Comparison of ENCODE assay signal across 8 cellular contexts in genomic region chr9:137028013-137028280, GRCh38. TPM values are rescaled to one million over a fixed set of nuclear protein-coding genes. Genes with fewer than 3 reads are reported as not detected.
DNase-seq lines count a peak whose midpoint lies in the region; ATAC-seq, FAIRE-seq and TF ChIP-seq lines count a peak whose summit lies in the region.

Gene ABCA2, minus strand, starts transcription at chr9:137028237. Its CDS starts 97 bp downstream, at chr9:137028140.

- 0 to 1% (median 0%) methylated on average over 9 to 45 of the region's 45 CpGs for WGBS in ovary, 3 donors

- peak within 1 kb of the TSS; percentile 75 for H3K4me3 ChIP-seq in GM23338
- peak within 1 kb of the TSS; percentile 53 for H3K4me3 ChIP-seq in ovary

- H3K4me3 Mint-ChIP-seq in GM23338 (peak within 1 kb of the TSS; percentile 75), T-helper 17 cell (peak within 1 kb of the TSS; percentile 94)

- no peak for TF ChIP-seq EP300 in ovary (IDR thresholded peaks at IDR 0.05)

- intact Hi-C loops in ovary (cut with DNase I): loop anchor here in 1 of 4 donors (5.0 kb wide), 1 partner anchor 39 kb away; no protein-coding TSS in a partner anchor

- H3K27me3 Mint-ChIP-seq in GM23338 (ENCODE audit: insufficient read depth, low read depth, poor library complexity): peaks cover 27% of the 10 kb centered on the region
- no peaks in the 10 kb centered on the region for H3K27me3 Mint-ChIP-seq in T-helper 17 cell

- H3K27ac ChIP-seq in GM23338 (ENCODE audit: low read depth) (no peak within 1 kb of the TSS), ovary (peak within 1 kb of the TSS in 1 of 2 donors; percentile 55)

- no peaks in the 10 kb centered on the region for H4K20me1 ChIP-seq in GM23338 (replicated peaks; ENCODE audit: insufficient read depth)

- H3K4me2 ChIP-seq in GM23338: peak within 1 kb of the TSS; percentile 86

- no peaks in the 10 kb centered on the region for H3K9me3 Mint-ChIP-seq in GM23338

- TF ChIP-seq CTCF in GM23338 (conservative IDR thresholded peaks at IDR 0.05; ENCODE audit: low read depth in 2 of 2) (no peak), ovary (IDR thresholded peaks at IDR 0.05) (no peak)

- peak within 1 kb of the TSS; percentile 90 for H2AFZ ChIP-seq in GM23338

- H3K9me3 ChIP-seq in T-helper 17 cell (ENCODE audit: control insufficient read depth, low read length, poor library complexity, severe bottlenecking): no peaks in the 10 kb centered on the region
- no peaks in the 10 kb centered on the region for H3K9me3 ChIP-seq in ovary

- H3K9me2 ChIP-seq in GM23338 (ENCODE audit: insufficient read depth): no peaks in the 10 kb centered on the region

- no peaks in the 10 kb centered on the region for H3K36me3 Mint-ChIP-seq in GM23338 (ENCODE audit: low read depth)
- no peaks in the 10 kb centered on the region for H3K36me3 Mint-ChIP-seq in T-helper 17 cell (ENCODE audit: low read depth)

- H3K27me3 ChIP-seq in GM23338 (ENCODE audit: insufficient read depth): peaks cover 21% of the 10 kb centered on the region
- no peaks in the 10 kb centered on the region for H3K27me3 ChIP-seq in ovary

- H3K36me3 ChIP-seq in GM23338 (ENCODE audit: insufficient read depth) (no peaks in the 10 kb centered on the region), ovary (no peaks in the 10 kb centered on the region)

- FAIRE-seq in frontal cortex (lab: Jason Lieb, UNC): no peak

- H3K27ac Mint-ChIP-seq in GM23338 (no peak within 1 kb of the TSS), T-helper 17 cell (peak within 1 kb of the TSS; percentile 87)

- no peaks in the 10 kb centered on the region; the same call in 2 of the 3 replicates for H3K4me1 Mint-ChIP-seq in GM23338
- H3K4me1 Mint-ChIP-seq in T-helper 17 cell: peaks cover 29% of the 10 kb centered on the region

- H3K79me2 ChIP-seq in GM23338 (replicated peaks; ENCODE audit: insufficient read depth): no peaks in the 10 kb centered on the region

- 0 out of 2 replicates have a peak, but pooled peaks cover 3% of the 10 kb centered on the region for H3F3A ChIP-seq in GM23338 (replicated peaks; ENCODE audit: low read depth)

- ATAC-seq in GM23338: no peak
- ATAC-seq in T-helper 17 cell: no peak
- no peak for ATAC-seq in GM21367 (IDR thresholded peaks at IDR 0.05; ENCODE audit: unreplicated experiment)
- no peak for ATAC-seq in GM21619 (IDR thresholded peaks at IDR 0.05; ENCODE audit: unreplicated experiment)

- H3K4me1 ChIP-seq in GM23338 (ENCODE audit: insufficient read depth) (0 out of 2 replicates have a peak, but pooled peaks cover 3% of the 10 kb centered on the region), ovary (ENCODE audit: insufficient read depth) (peaks cover 3% of the 10 kb centered on the region)

- DNase-seq in GM23338 (ENCODE audit: low spot score) (no peak), T-helper 17 cell (no peak), frontal cortex (ENCODE audit: low spot score in 2 of 2) (no peak), ovary (peak in 1 of 5 donors; percentile 63), activated gamma-delta T cell treated with Interleukin-2 at 50 U/mL for 16 hours (no peak), GM19238 (ENCODE audit: insufficient read length, low spot score) (no peak)

- TF ChIP-seq POLR2A in ovary (IDR thresholded peaks at IDR 0.05): no peak

TF ChIP-seq in GM23338, 12 proteins besides CTCF, POLR2A, EP300 and RAD21 (continues in another document):
- TF ChIP-seq POLR2AphosphoS5 (IDR thresholded peaks at IDR 0.05; ENCODE audit: low read depth) (no peak), REST (IDR thresholded peaks at IDR 0.05; ENCODE audit: unreplicated experiment) (no peak), JUNB (IDR thresholded peaks at IDR 0.05; ENCODE audit: unreplicated experiment) (no peak), EZH2 (IDR thresholded peaks at IDR 0.05; ENCODE audit: low read depth, unreplicated experiment) (no peak), ZNF331 (CRISPR knock-in tag; IDR thresholded peaks at IDR 0.05; ENCODE audit: low read depth) (no peak), STAT1 (IDR thresholded peaks at IDR 0.05; ENCODE audit: unreplicated experiment) (no peak), ZNF114 (CRISPR knock-in tag; IDR thresholded peaks at IDR 0.05) (no peak), NANOG (IDR thresholded peaks at IDR 0.05; ENCODE audit: borderline replicate concordance) (no peak), ETS1 (IDR thresholded peaks at IDR 0.05) (no peak), EZH2phosphoT487 (IDR thresholded peaks at IDR 0.05; ENCODE audit: unreplicated experiment) (no peak), CREB1 (CRISPR knock-in tag; IDR thresholded peaks at IDR 0.05; ENCODE audit: low read depth) (no peak)

RNA-seq across cellular contexts. Expression of gene ABCA2, which starts in this region (rescaled TPM):
- total RNA-seq in GM23338 (2014; rRNA removed; shearing (Covaris generic)): 14.2 and 16.0 TPM in 2 replicates
- polyA plus RNA-seq in GM23338 (2016; fragmentation: Nextera tagmentation; extraction: Ambion mirVana) (5.6 and 7.0 TPM in 2 replicates), ovary (10 to 100 TPM in 1 of 2 donors, 1 to 10 TPM in 1; 2.0 to 10.5 TPM)
- total RNA-seq in T-helper 17 cell (100 to 1,000 TPM; 120 to 131 TPM), frontal cortex (20.8 TPM), ovary (10 to 100 TPM in 5 of 7 donors, 1 to 10 TPM in 2; 5.8 to 26.9 (median 13.7) TPM)
